Comparison of ENCODE assay signal across 9 cellular contexts in genomic region chr14:77603654-77604270, GRCh38. TPM values are rescaled to one million over a fixed set of nuclear protein-coding genes. Genes with fewer than 3 reads are reported as not detected.
DNase-seq lines count a peak whose midpoint lies in the region; ATAC-seq, FAIRE-seq and TF ChIP-seq lines count a peak whose summit lies in the region.
"Had no signal": no experiment of that assay in that cellular context is flagged by ENCODE, and none has a peak within 500 bp of the region (broad histone marks: within the 10 kb centered on the region; RNA-seq: fewer than 3 reads in every experiment).

No MANE protein-coding gene starts in this region.

- peak overlapping the region; percentile 6; the same call in 1 of the 2 replicates for H3K4me2 ChIP-seq in K562 (ENCODE audit: insufficient read depth, low read length)

- peaks cover 48% of the 10 kb centered on the region for H3K4me1 ChIP-seq in CD8-positive, alpha-beta T cell (ENCODE audit: insufficient read depth, low read length)
- H3K4me1 ChIP-seq in K562 (replicated peaks in 1 of 2; ENCODE audit: control insufficient read depth in 2 of 2, insufficient read depth in 2 of 2, low read length in 2 of 2) (peaks cover 19 to 50% of the 10 kb centered on the region in 2 experiments), mucosa of descending colon (ENCODE audit: low read depth) (peaks cover 44% of the 10 kb centered on the region)

- POLR2A ChIA-PET in CD8-positive, alpha-beta T cell (lab: Charles Lee) = no interaction called here
- POLR2A ChIA-PET in K562 (lab: Yijun Ruan, JAX) = no interaction called here

- TF ChIP-seq RAD21 in K562 (CRISPR knock-in tag; conservative IDR thresholded peaks at IDR 0.05 in 1 of 2, IDR thresholded peaks at IDR 0.05 in 1 of 2) = no peak

- peaks cover 76% of the 10 kb centered on the region for H3K4me1 Mint-ChIP-seq in CD8-positive, alpha-beta T cell (ENCODE audit: low read depth)

- in situ Hi-C loops in K562 (cut with MboI) = no loop called here

- no peak overlapping the region for H3K4me3 Mint-ChIP-seq in CD8-positive, alpha-beta T cell

- no peaks in the 10 kb centered on the region for H3K27me3 Mint-ChIP-seq in CD8-positive, alpha-beta T cell (ENCODE audit: low read depth)

- DNase-seq in CD8-positive, alpha-beta T cell = no peak
- DNase-seq in HuH-7.5 (ENCODE audit: low spot score) = peak; percentile 28
- DNase-seq in K562 (ENCODE audit: extremely low read depth in 1 of 4, low spot score in 3 of 4) = peak; percentile 19 to 58 (median 32)
- DNase-seq in mucosa of descending colon = peak in 2 of 3 donors; percentile 50 to 71
- no peak for DNase-seq in activated naive CD4-positive, alpha-beta T cell treated with Interleukin-2 at 50 U/mL for 16 hours
- DNase-seq in NCI-H2029 treated with DMSO at 0.1 percent for 48 hours (lab: John Stamatoyannopoulos, UW) = no peak
- no peak for DNase-seq in effector CD4-positive, alpha-beta T cell
- DNase-seq: occipital lobe had no signal

- H3K9me3 ChIP-seq in CD8-positive, alpha-beta T cell (ENCODE audit: low read length) = no peaks in the 10 kb centered on the region
- H3K9me3 ChIP-seq in K562 (replicated peaks; ENCODE audit: control insufficient read depth, insufficient read depth, low read depth, low read length) = no peaks in the 10 kb centered on the region
- H3K9me3 ChIP-seq in mucosa of descending colon = no peaks in the 10 kb centered on the region

- no peak overlapping the region for H3K9ac ChIP-seq in K562 (ENCODE audit: insufficient read depth in 1 of 2, low read depth in 2 of 2, low read length in 2 of 2)

- no TSS peak for BruUV-seq in K562 (replicated peaks; lab: Mats Ljungman, UMichigan)

- H3K36me3 ChIP-seq in CD8-positive, alpha-beta T cell (ENCODE audit: insufficient read depth, low read length) = no peaks in the 10 kb centered on the region
- H3K36me3 ChIP-seq in K562 (ENCODE audit: control insufficient read depth, insufficient read depth, low read length) (peaks cover 6% of the 10 kb centered on the region; the same call in 2 of the 3 replicates), mucosa of descending colon (ENCODE audit: low read depth) (no peaks in the 10 kb centered on the region)

- H3K4me3 ChIP-seq in CD8-positive, alpha-beta T cell (ENCODE audit: low read depth, low read length) = no peak overlapping the region
- H3K4me3 ChIP-seq in K562 = no peak overlapping the region
- no peak overlapping the region for H3K4me3 ChIP-seq in mucosa of descending colon

- H3K27ac ChIP-seq in CD8-positive, alpha-beta T cell (ENCODE audit: low read depth, low read length) = no peak overlapping the region
- H3K27ac ChIP-seq in K562 (ENCODE audit: extremely low read depth, low read depth, low read length) = no peak overlapping the region

- peak; percentile 32 for FAIRE-seq in K562 (lab: Jason Lieb, UNC)

- no peak for TF ChIP-seq POLR2A in K562 (conservative IDR thresholded peaks at IDR 0.05)

- no peak overlapping the region for H3K27ac Mint-ChIP-seq in CD8-positive, alpha-beta T cell

- no peaks in the 10 kb centered on the region for H3K9me1 ChIP-seq in K562 (ENCODE audit: control insufficient read depth, insufficient read depth, low read length)

- WGBS in K562 (ENCODE audit: insufficient coverage, low coverage, missing lambda C conversion rate) = 6% methylated on average over 6 of the region's 8 CpGs

- no peaks in the 10 kb centered on the region for H3K9me3 Mint-ChIP-seq in CD8-positive, alpha-beta T cell

- CTCF ChIA-PET in CD8-positive, alpha-beta T cell (lab: Charles Lee) = interaction anchor here (1.0 to 1.3 kb wide), 3 partner anchors 21 to 75 kb away, joined by 3 read pairs; no protein-coding TSS in a partner anchor
- CTCF ChIA-PET in K562 (lab: Yijun Ruan, JAX; ENCODE audit: low intra/inter-chr PET ratio) = no interaction called here

- intact Hi-C loops in CD8-positive, alpha-beta T cell (cut with DNase I, micrococcal nuclease) = no loop called here
- intact Hi-C loops in K562 (cut with micrococcal nuclease) (loop anchor here (10.0 kb wide), 1 partner anchor 279 kb away; the partner anchor contains the start of genes GSTZ1 and POMT2), mucosa of descending colon (cut with DNase I, micrococcal nuclease) (no loop called here)

- H3K36me3 Mint-ChIP-seq in CD8-positive, alpha-beta T cell = peaks cover 6% of the 10 kb centered on the region

- no peak for TF ChIP-seq CTCF in CD8-positive, alpha-beta T cell (IDR thresholded peaks at IDR 0.05)
- TF ChIP-seq CTCF in K562 (IDR thresholded peaks at IDR 0.05 in 2 of 3, conservative IDR thresholded peaks at IDR 0.05 in 1 of 3; ENCODE audit: insufficient read depth in 2 of 3, low read depth in 1 of 3, low read length in 3 of 3) (peak; percentile 26 to 67 (median 45); a peak in 5 of 6 replicates), mucosa of descending colon (IDR thresholded peaks at IDR 0.05) (no peak)

- H3K27me3 ChIP-seq in CD8-positive, alpha-beta T cell (ENCODE audit: insufficient read depth, low read length) = no peaks in the 10 kb centered on the region
- H3K27me3 ChIP-seq in K562 (ENCODE audit: control insufficient read depth in 2 of 2, insufficient read depth in 2 of 2, low read length in 2 of 2) = no peaks in the 10 kb centered on the region

- peaks cover 91% of the 10 kb centered on the region for H3K79me2 ChIP-seq in K562 (ENCODE audit: control insufficient read depth, insufficient read depth, low read length)

- peaks cover 11% of the 10 kb centered on the region; the same call in 1 of the 2 replicates for H4K20me1 ChIP-seq in K562 (replicated peaks; ENCODE audit: control insufficient read depth, insufficient read depth, low read length)

- TF ChIP-seq EP300 in K562 (IDR thresholded peaks at IDR 0.05; ENCODE audit: low read length) = no peak

- ATAC-seq in CD8-positive, alpha-beta T cell = peak; percentile 36
- ATAC-seq in K562 = peak; percentile 26
- peak; percentile 65 for ATAC-seq in mucosa of descending colon
- ATAC-seq in HG03439 (IDR thresholded peaks at IDR 0.05; ENCODE audit: unreplicated experiment) = no peak

- H2AFZ ChIP-seq in K562 (ENCODE audit: low read depth, low read length) = no peak overlapping the region

TF ChIP-seq in K562, 482 proteins besides CTCF, POLR2A, EP300 and RAD21 (continues in another document):
- TF ChIP-seq ZNF217 (CRISPR knock-in tag; IDR thresholded peaks at IDR 0.05) (no peak), E2F6 (IDR thresholded peaks at IDR 0.05; ENCODE audit: borderline replicate concordance in 1 of 2, extremely low read depth in 1 of 2, insufficient read depth in 1 of 2, insufficient read length in 1 of 2, low read depth in 1 of 2, low read length in 1 of 2, poor library complexity in 1 of 2, severe bottlenecking in 1 of 2) (peak; percentile 30 to 60), KAT2B (IDR thresholded peaks at IDR 0.05; ENCODE audit: low read depth, low read length) (no peak), JUN (IDR thresholded peaks at IDR 0.05; ENCODE audit: borderline replicate concordance, low read depth, low read length) (no peak), JUN (CRISPR knock-in tag; IDR thresholded peaks at IDR 0.05; ENCODE audit: borderline replicate concordance) (no peak), RCOR1 (IDR thresholded peaks at IDR 0.05; ENCODE audit: borderline replicate concordance in 1 of 2, low read depth in 2 of 2, low read length in 2 of 2) (peak in 1 of 2 experiments; percentile 32; a peak in 1 of 4 replicates), SOX6 (IDR thresholded peaks at IDR 0.05) (peak; percentile 70), BHLHE40 (IDR thresholded peaks at IDR 0.05; ENCODE audit: low read length) (peak; percentile 82), SMAD4 (CRISPR knock-in tag; conservative IDR thresholded peaks at IDR 0.05) (0 out of 2 replicates have a peak, but pooled peaks have one; percentile 17), ZNF174 (CRISPR knock-in tag; IDR thresholded peaks at IDR 0.05) (no peak)

RNA-seq across cellular contexts. Expression of gene SPTLC2, which starts 12.7 kb away (rescaled TPM):
- total RNA-seq in CD8-positive, alpha-beta T cell = 10 to 100 TPM; 14.4 to 15.8 TPM
- total RNA-seq in K562 (2011; cell fraction: chromatin; rRNA removed; ENCODE audit: low replicate concordance) = 34.7 and 74.2 TPM in 2 replicates
- 23.0 and 28.9 TPM in 2 replicates for total RNA-seq in K562 (2011; cell fraction: nucleolus; rRNA removed)
- 50.4 and 56.3 TPM in 2 replicates for total RNA-seq in K562 (2011; cell fraction: nucleoplasm; rRNA removed)
- total RNA-seq in K562 (2014; rRNA removed) = 11.1 and 11.8 TPM in 2 replicates
- 19.5 and 22.6 TPM in 2 replicates for total RNA-seq in K562 (2014; rRNA removed; fragmentation: Illumina TruSeq; extraction: Trizol)
- 15.5 and 15.9 TPM in 2 replicates for total RNA-seq in K562 (2015; rRNA removed; fragmentation: Illumina TruSeq; extraction: Trizol)
- total RNA-seq in K562 (2021) = 20.8 and 24.2 TPM in 2 replicates
- polyA plus RNA-seq in K562 (2011; rRNA removed) = 24.2 and 30.4 TPM in 2 replicates
- 7.1 and 12.7 TPM in 2 replicates for polyA plus RNA-seq in K562 (2011; cell fraction: cytosol; rRNA removed)
- 11.1 and 12.1 TPM in 2 replicates for polyA plus RNA-seq in K562 (2011; cell fraction: nucleus; rRNA removed)
- 10.4 and 11.5 TPM in 2 replicates for polyA plus RNA-seq in K562 (2012)
- 12.6 and 13.3 TPM in 2 replicates for polyA plus RNA-seq in K562 (2014; fragmentation: Illumina TruSeq; extraction: Trizol)
- polyA plus RNA-seq in K562 (2014; fragmentation: Nextera tagmentation; extraction: Ambion mirVana) = 1 to 10 TPM; 4.5 to 5.4 TPM
- polyA plus RNA-seq in K562 (2014; rRNA removed) = 8.6 and 14.0 TPM in 2 replicates
- polyA minus RNA-seq in K562 (2011; rRNA and poly(A)+ RNA removed) = 46.8 and 53.8 TPM in 2 replicates
- polyA minus RNA-seq in K562 (2011; cell fraction: cytosol; rRNA and poly(A)+ RNA removed) = 15.4 and 16.2 TPM in 2 replicates
- polyA minus RNA-seq in K562 (2011; cell fraction: nucleus; rRNA and poly(A)+ RNA removed) = 5.1 and 9.7 TPM in 2 replicates
- total RNA-seq in mucosa of descending colon = 10 to 100 TPM; 43.2 to 67.1 (median 58.6) TPM

Comparison
In these comparisons a context has a peak if more than half of its experiments do, and no peak if none do; other contexts are left out.
1. DNase-seq: peak in HuH-7.5 (single experiment), K562 (4 of 4) and mucosa of descending colon (2 of 3); none in CD8-positive, alpha-beta T cell (0 of 7), activated naive CD4-positive, alpha-beta T cell treated with Interleukin-2 at 50 U/mL for 16 hours (single experiment), NCI-H2029 treated with DMSO at 0.1 percent for 48 hours (single experiment) and effector CD4-positive, alpha-beta T cell (single experiment).
2. CTCF ChIP-seq: peak in K562 (3 of 3); none in CD8-positive, alpha-beta T cell (single experiment) and mucosa of descending colon (single experiment).